11 cellular contexts compared by ENCODE assay signal in the genomic region with DNA sequence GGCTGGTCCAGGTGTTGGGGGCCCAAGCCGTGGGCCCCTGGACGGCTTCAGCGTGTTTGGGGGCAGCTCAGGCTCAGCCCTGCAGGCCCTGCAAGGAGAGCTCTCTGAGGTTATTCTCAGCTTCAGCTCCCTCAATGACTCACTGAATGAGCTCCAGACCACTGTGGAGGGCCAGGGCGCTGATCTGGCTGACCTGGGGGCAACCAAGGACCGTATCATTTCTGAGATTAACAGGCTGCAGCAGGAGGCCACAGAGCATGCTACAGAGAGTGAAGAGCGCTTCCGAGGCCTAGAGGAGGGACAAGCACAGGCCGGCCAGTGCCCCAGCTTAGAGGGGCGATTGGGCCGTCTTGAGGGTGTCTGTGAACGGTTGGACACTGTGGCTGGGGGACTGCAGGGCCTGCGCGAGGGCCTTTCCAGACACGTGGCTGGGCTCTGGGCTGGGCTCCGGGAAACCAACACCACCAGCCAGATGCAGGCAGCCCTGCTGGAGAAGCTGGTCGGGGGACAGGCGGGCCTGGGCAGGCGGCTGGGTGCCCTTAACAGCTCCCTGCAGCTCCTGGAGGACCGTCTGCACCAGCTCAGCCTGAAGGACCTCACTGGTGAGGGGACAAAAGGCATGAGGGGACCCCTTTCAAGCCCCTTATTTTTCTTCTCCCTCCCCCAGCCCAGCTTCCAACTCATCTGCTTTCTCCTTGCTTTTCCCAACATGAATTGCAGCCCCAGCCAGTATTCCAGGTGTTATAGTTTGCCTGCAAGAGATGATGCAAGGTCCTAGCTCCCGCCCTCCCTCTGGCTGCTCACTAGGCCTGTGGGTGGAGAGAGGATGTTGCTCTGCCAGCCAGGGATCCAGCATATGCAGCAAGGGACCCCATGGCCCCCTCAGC. TPM values are rescaled to one million over a fixed set of nuclear protein-coding genes. Genes with fewer than 3 reads are reported as not detected.
DNase-seq lines count a peak whose midpoint lies in the region; ATAC-seq lines count a peak whose summit lies in the region.
"Had no signal": no experiment of that assay in that cellular context is flagged by ENCODE, and none has a peak within 500 bp of the region (broad histone marks: within the 10 kb centered on the region; RNA-seq: fewer than 3 reads in every experiment).

No MANE protein-coding gene starts in this region.

- H3K36me3 Mint-ChIP-seq in activated naive CD8-positive, alpha-beta T cell treated with anti-CD3 and anti-CD28 coated beads, Interleukin-2, amount 10 ng/mL, durations not matched to agents 7 days and 5 days, result no peaks in the 10 kb centered on the region
- no peaks in the 10 kb centered on the region for H3K36me3 Mint-ChIP-seq in activated naive CD8-positive, alpha-beta T cell treated with anti-CD3 and anti-CD28 coated beads, Interleukin-2, amount 50 U/mL, for 24 hours (ENCODE audit: low read depth)
- peaks cover 7% of the 10 kb centered on the region for H3K36me3 Mint-ChIP-seq in central memory CD8-positive, alpha-beta T cell (ENCODE audit: insufficient read depth)
- peaks cover 17% of the 10 kb centered on the region for H3K36me3 Mint-ChIP-seq in stimulated activated effector memory CD8-positive, alpha-beta T cell treated with anti-CD3 and anti-CD28 coated beads, Interleukin-12 subunit alpha, Interleukin-12 subunit beta, amount 100 ng/mL, for 72 hours
- H3K36me3 Mint-ChIP-seq: stimulated activated memory B cell treated with anti-CD40 and anti-IgM and Interleukin-4, amounts not matched to agents 10 μg/mL and 1 μg/mL and 100 μg/mL, for 72 hours had no signal

- peaks cover 32% of the 10 kb centered on the region for H3K4me1 Mint-ChIP-seq in activated naive CD8-positive, alpha-beta T cell treated with anti-CD3 and anti-CD28 coated beads, Interleukin-2, amount 10 ng/mL, durations not matched to agents 7 days and 5 days
- peaks cover 40% of the 10 kb centered on the region for H3K4me1 Mint-ChIP-seq in activated naive CD8-positive, alpha-beta T cell treated with anti-CD3 and anti-CD28 coated beads, Interleukin-2, amount 50 U/mL, for 24 hours
- H3K4me1 Mint-ChIP-seq in central memory CD8-positive, alpha-beta T cell, result peaks cover 36% of the 10 kb centered on the region
- H3K4me1 Mint-ChIP-seq in stimulated activated effector memory CD8-positive, alpha-beta T cell treated with anti-CD3 and anti-CD28 coated beads, Interleukin-12 subunit alpha, Interleukin-12 subunit beta, amount 100 ng/mL, for 72 hours, result peaks cover 47% of the 10 kb centered on the region

- H3K4me3 Mint-ChIP-seq in activated naive CD8-positive, alpha-beta T cell treated with anti-CD3 and anti-CD28 coated beads, Interleukin-2, amount 10 ng/mL, durations not matched to agents 7 days and 5 days, result no peak overlapping the region
- no peak overlapping the region for H3K4me3 Mint-ChIP-seq in activated naive CD8-positive, alpha-beta T cell treated with anti-CD3 and anti-CD28 coated beads, Interleukin-2, amount 50 U/mL, for 24 hours
- peak overlapping the region; percentile 82 for H3K4me3 Mint-ChIP-seq in central memory CD8-positive, alpha-beta T cell
- H3K4me3 Mint-ChIP-seq in stimulated activated effector memory CD8-positive, alpha-beta T cell treated with anti-CD3 and anti-CD28 coated beads, Interleukin-12 subunit alpha, Interleukin-12 subunit beta, amount 100 ng/mL, for 72 hours, result peak overlapping the region; percentile 23
- H3K4me3 Mint-ChIP-seq: stimulated activated memory B cell treated with anti-CD40 and anti-IgM and Interleukin-4, amounts not matched to agents 10 μg/mL and 1 μg/mL and 100 μg/mL, for 72 hours had no signal

- H3K27ac Mint-ChIP-seq in activated naive CD8-positive, alpha-beta T cell treated with anti-CD3 and anti-CD28 coated beads, Interleukin-2, amount 10 ng/mL, durations not matched to agents 7 days and 5 days, result peak overlapping the region; percentile 75
- no peak overlapping the region for H3K27ac Mint-ChIP-seq in activated naive CD8-positive, alpha-beta T cell treated with anti-CD3 and anti-CD28 coated beads, Interleukin-2, amount 50 U/mL, for 24 hours
- H3K27ac Mint-ChIP-seq in central memory CD8-positive, alpha-beta T cell (ENCODE audit: low read depth), result no peak overlapping the region
- H3K27ac Mint-ChIP-seq in stimulated activated effector memory CD8-positive, alpha-beta T cell treated with anti-CD3 and anti-CD28 coated beads, Interleukin-12 subunit alpha, Interleukin-12 subunit beta, amount 100 ng/mL, for 72 hours, result no peak overlapping the region
- H3K27ac Mint-ChIP-seq: stimulated activated memory B cell treated with anti-CD40 and anti-IgM and Interleukin-4, amounts not matched to agents 10 μg/mL and 1 μg/mL and 100 μg/mL, for 72 hours had no signal

- no peaks in the 10 kb centered on the region for H3K27me3 Mint-ChIP-seq in activated naive CD8-positive, alpha-beta T cell treated with anti-CD3 and anti-CD28 coated beads, Interleukin-2, amount 10 ng/mL, durations not matched to agents 7 days and 5 days
- no peaks in the 10 kb centered on the region for H3K27me3 Mint-ChIP-seq in activated naive CD8-positive, alpha-beta T cell treated with anti-CD3 and anti-CD28 coated beads, Interleukin-2, amount 50 U/mL, for 24 hours
- H3K27me3 Mint-ChIP-seq in central memory CD8-positive, alpha-beta T cell, result no peaks in the 10 kb centered on the region
- H3K27me3 Mint-ChIP-seq: stimulated activated memory B cell treated with anti-CD40 and anti-IgM and Interleukin-4, amounts not matched to agents 10 μg/mL and 1 μg/mL and 100 μg/mL, for 72 hours had no signal

- H3K9me3 Mint-ChIP-seq in activated naive CD8-positive, alpha-beta T cell treated with anti-CD3 and anti-CD28 coated beads, Interleukin-2, amount 10 ng/mL, durations not matched to agents 7 days and 5 days, result no peaks in the 10 kb centered on the region
- H3K9me3 Mint-ChIP-seq in activated naive CD8-positive, alpha-beta T cell treated with anti-CD3 and anti-CD28 coated beads, Interleukin-2, amount 50 U/mL, for 24 hours, result no peaks in the 10 kb centered on the region
- no peaks in the 10 kb centered on the region for H3K9me3 Mint-ChIP-seq in central memory CD8-positive, alpha-beta T cell
- no peaks in the 10 kb centered on the region for H3K9me3 Mint-ChIP-seq in stimulated activated effector memory CD8-positive, alpha-beta T cell treated with anti-CD3 and anti-CD28 coated beads, Interleukin-12 subunit alpha, Interleukin-12 subunit beta, amount 100 ng/mL, for 72 hours
- H3K9me3 Mint-ChIP-seq: stimulated activated memory B cell treated with anti-CD40 and anti-IgM and Interleukin-4, amounts not matched to agents 10 μg/mL and 1 μg/mL and 100 μg/mL, for 72 hours; T-helper 2 cell treated with Interferon-gamma antibody and Interleukin-4, amounts not matched to agents 5 μg/mL and 100 μg/mL, for 36 hours had no signal

- no peak for DNase-seq in activated naive CD8-positive, alpha-beta T cell treated with anti-CD3 and anti-CD28 coated beads, Interleukin-2, amount 10 ng/mL, durations not matched to agents 7 days and 5 days
- DNase-seq in activated naive CD8-positive, alpha-beta T cell treated with anti-CD3 and anti-CD28 coated beads, Interleukin-2, amount 50 U/mL, for 24 hours, result no peak
- DNase-seq in central memory CD8-positive, alpha-beta T cell (ENCODE audit: low spot score in 2 of 2), result no peak
- no peak for DNase-seq in stimulated activated effector memory CD8-positive, alpha-beta T cell treated with anti-CD3 and anti-CD28 coated beads, Interleukin-12 subunit alpha, Interleukin-12 subunit beta, amount 100 ng/mL, for 72 hours (ENCODE audit: low spot score in 2 of 2)
- no peak for DNase-seq in EL
- DNase-seq: activated naive CD4-positive, alpha-beta T cell; MM.1S had no signal

- ATAC-seq in activated naive CD8-positive, alpha-beta T cell treated with anti-CD3 and anti-CD28 coated beads, Interleukin-2, amount 10 ng/mL, durations not matched to agents 7 days and 5 days (ENCODE audit: low read depth), result no peak
- ATAC-seq in activated naive CD8-positive, alpha-beta T cell treated with anti-CD3 and anti-CD28 coated beads, Interleukin-2, amount 50 U/mL, for 24 hours, result no peak
- ATAC-seq in central memory CD8-positive, alpha-beta T cell (replicated peaks; ENCODE audit: extremely low read depth, poor library complexity, severe bottlenecking), result no peak
- ATAC-seq in stimulated activated effector memory CD8-positive, alpha-beta T cell treated with anti-CD3 and anti-CD28 coated beads, Interleukin-12 subunit alpha, Interleukin-12 subunit beta, amount 100 ng/mL, for 72 hours, result no peak
- ATAC-seq in HG03378 (IDR thresholded peaks at IDR 0.05; ENCODE audit: unreplicated experiment), result no peak
- ATAC-seq: Panc1; stimulated activated memory B cell treated with anti-CD40 and anti-IgM and Interleukin-4, amounts not matched to agents 10 μg/mL and 1 μg/mL and 100 μg/mL, for 72 hours had no signal

- POLR2A ChIA-PET in activated naive CD8-positive, alpha-beta T cell treated with anti-CD3 and anti-CD28 coated beads, Interleukin-2, amount 10 ng/mL, durations not matched to agents 7 days and 5 days (lab: Charles Lee), result interaction anchor here (7.9 to 10.4 kb wide), 2 partner anchors 11 to 33 kb away, joined by 61 to 113 read pairs; a partner anchor contains a TSS

RNA-seq across cellular contexts. Expression of a gene that starts 2.9 kb away (rescaled TPM):
- total RNA-seq in activated naive CD8-positive, alpha-beta T cell treated with anti-CD3 and anti-CD28 coated beads, Interleukin-2, amount 10 ng/mL, durations not matched to agents 7 days and 5 days, result 10 to 100 TPM; 13.1 to 13.7 TPM

RNA-seq across cellular contexts. Expression of a gene that starts 5.2 kb away (rescaled TPM):
- 1 to 10 TPM in 1 of 2 experiments, under 1 TPM in 1; 0.91 to 1.2 TPM for total RNA-seq in activated naive CD8-positive, alpha-beta T cell treated with anti-CD3 and anti-CD28 coated beads, Interleukin-2, amount 10 ng/mL, durations not matched to agents 7 days and 5 days

RNA-seq across cellular contexts. Expression of a gene that starts 12.2 kb away (rescaled TPM):
- 100 to 1,000 TPM; 302 to 325 TPM for total RNA-seq in activated naive CD8-positive, alpha-beta T cell treated with anti-CD3 and anti-CD28 coated beads, Interleukin-2, amount 10 ng/mL, durations not matched to agents 7 days and 5 days

RNA-seq across cellular contexts. Expression of a gene that starts 32.2 kb away (rescaled TPM):
- total RNA-seq in activated naive CD8-positive, alpha-beta T cell treated with anti-CD3 and anti-CD28 coated beads, Interleukin-2, amount 10 ng/mL, durations not matched to agents 7 days and 5 days, result 10 to 100 TPM; 14.9 to 18.0 TPM

RNA-seq across cellular contexts. Expression of a gene that starts 35.3 kb away (rescaled TPM):
- 1 to 10 TPM; 1.6 TPM for total RNA-seq in activated naive CD8-positive, alpha-beta T cell treated with anti-CD3 and anti-CD28 coated beads, Interleukin-2, amount 10 ng/mL, durations not matched to agents 7 days and 5 days

Comparison
In these comparisons a context has a peak if more than half of its experiments do, and no peak if none do; other contexts are left out.
1. H3K4me3 Mint-ChIP-seq: peak in central memory CD8-positive, alpha-beta T cell (single experiment) and stimulated activated effector memory CD8-positive, alpha-beta T cell treated with anti-CD3 and anti-CD28 coated beads, Interleukin-12 subunit alpha, Interleukin-12 subunit beta, amount 100 ng/mL, for 72 hours (single experiment); none in activated naive CD8-positive, alpha-beta T cell treated with anti-CD3 and anti-CD28 coated beads, Interleukin-2, amount 10 ng/mL, durations not matched to agents 7 days and 5 days (single experiment) and activated naive CD8-positive, alpha-beta T cell treated with anti-CD3 and anti-CD28 coated beads, Interleukin-2, amount 50 U/mL, for 24 hours (single experiment).